ENCODE assay signal across 8 cellular contexts in genomic region chr15:41116872-41117242, GRCh38. TPM values are rescaled to one million over a fixed set of nuclear protein-coding genes. Genes with fewer than 3 reads are reported as not detected.
A peak's percentile ranks its signal among the peaks of the same experiment; 100 is the strongest.
DNase-seq lines count a peak whose midpoint lies in the region; FAIRE-seq and TF ChIP-seq lines count a peak whose summit lies in the region.

No MANE protein-coding gene starts in this region.

- peak overlapping the region; percentile 98 for H3K27ac Mint-ChIP-seq in activated CD4-positive, alpha-beta memory T cell treated with anti-CD3 and anti-CD28 coated beads for 36 hours
- H3K27ac Mint-ChIP-seq in glutamatergic neuron (ENCODE audit: unreplicated experiment): peak overlapping the region; percentile 89

- peaks cover 12% of the 10 kb centered on the region for H3K4me1 Mint-ChIP-seq in activated CD4-positive, alpha-beta memory T cell treated with anti-CD3 and anti-CD28 coated beads for 36 hours (ENCODE audit: low read depth)
- H3K4me1 Mint-ChIP-seq in glutamatergic neuron (ENCODE audit: low read depth, unreplicated experiment): peaks cover 3% of the 10 kb centered on the region

- in situ Hi-C loops in HAP-1 (cut with MboI; ENCODE audit: low sequenced_read_pairs) (no loop called here), KBM-7 (cut with MboI; ENCODE audit: low pct_unique_long_range_greater_than_20kb, low sequenced_read_pairs) (no loop called here)

- H3K4me1 ChIP-seq in HAP-1 (peaks cover 8% of the 10 kb centered on the region), small intestine (ENCODE audit: control insufficient read depth in 2 of 2, insufficient read depth in 1 of 2, low read depth in 1 of 2, low read length in 1 of 2) (peaks cover 0 to 2% of the 10 kb centered on the region in 2 donors)

- peak overlapping the region; percentile 82 to 100 for H3K27ac ChIP-seq in small intestine (ENCODE audit: low read depth in 1 of 2, low read length in 1 of 2)

- no peaks in the 10 kb centered on the region for H3K27me3 ChIP-seq in HAP-1 (ENCODE audit: low read depth)
- no peaks in the 10 kb centered on the region for H3K27me3 ChIP-seq in small intestine (ENCODE audit: control insufficient read depth in 2 of 2, insufficient read depth in 2 of 2, low read length in 2 of 2)

- FAIRE-seq in small intestine (lab: Jason Lieb, UNC): no peak

- no peaks in the 10 kb centered on the region for H3K9me3 Mint-ChIP-seq in activated CD4-positive, alpha-beta memory T cell treated with anti-CD3 and anti-CD28 coated beads for 36 hours
- peaks cover 5% of the 10 kb centered on the region for H3K9me3 Mint-ChIP-seq in glutamatergic neuron (ENCODE audit: unreplicated experiment)

- H3K4me3 Mint-ChIP-seq in activated CD4-positive, alpha-beta memory T cell treated with anti-CD3 and anti-CD28 coated beads for 36 hours: peak overlapping the region; percentile 91
- peak overlapping the region; percentile 91 for H3K4me3 Mint-ChIP-seq in glutamatergic neuron (ENCODE audit: unreplicated experiment)

- no peak for TF ChIP-seq CTCF in glutamatergic neuron (IDR thresholded peaks at IDR 0.05; ENCODE audit: partially characterized antibody, unreplicated experiment)

- H3K4me3 ChIP-seq in HAP-1: peak overlapping the region; percentile 95
- peak overlapping the region; percentile 31 to 83 for H3K4me3 ChIP-seq in small intestine (ENCODE audit: low read depth in 1 of 2, low read length in 2 of 2)

- CTCF ChIA-PET in activated CD4-positive, alpha-beta memory T cell treated with anti-CD3 and anti-CD28 coated beads for 36 hours (lab: Charles Lee): interaction anchor here (0.6 to 2.6 kb wide), 5 partner anchors 26 to 213 kb away, joined by 3 to 9 read pairs (median 3); no protein-coding TSS in a partner anchor

- H3K36me3 Mint-ChIP-seq in activated CD4-positive, alpha-beta memory T cell treated with anti-CD3 and anti-CD28 coated beads for 36 hours: peaks cover 13% of the 10 kb centered on the region
- no peaks in the 10 kb centered on the region for H3K36me3 Mint-ChIP-seq in glutamatergic neuron (ENCODE audit: unreplicated experiment)

- DNase-seq in HAP-1 (ENCODE audit: low spot score in 2 of 2) (no peak), glutamatergic neuron (no peak), small intestine (no peak), KBM-7 (no peak), DMS 273 (lab: John Stamatoyannopoulos, UW; ENCODE audit: unreplicated experiment) (no peak), cerebellar nuclear complex (lab: John Stamatoyannopoulos, UW) (no peak), COLO829 (ENCODE audit: low spot score) (no peak)
- no peak for DNase-seq in activated CD4-positive, alpha-beta memory T cell treated with anti-CD3 and anti-CD28 coated beads for 36 hours

- POLR2A ChIA-PET in activated CD4-positive, alpha-beta memory T cell treated with anti-CD3 and anti-CD28 coated beads for 36 hours (lab: Charles Lee): interaction anchor here (0.6 to 1.8 kb wide), 7 partner anchors 21 to 299 kb away, joined by 3 to 7 read pairs (median 3); partner anchors contain the start of genes CHAC1, CHP1, EXD1 and NUSAP1

- H3K9me3 ChIP-seq in HAP-1: no peaks in the 10 kb centered on the region
- no peaks in the 10 kb centered on the region for H3K9me3 ChIP-seq in small intestine (ENCODE audit: control insufficient read depth, low read depth)

- intact Hi-C loops in activated CD4-positive, alpha-beta memory T cell treated with anti-CD3 and anti-CD28 coated beads for 36 hours (cut with micrococcal nuclease): loop anchor here (1.0 to 5.0 kb wide), 5 partner anchors 165 to 855 kb away; partner anchors contain the start of genes CHAC1, DNAJC17, EHD4 and NUSAP1

- 48 to 55% (median 52%) methylated on average over 9 of the region's 9 CpGs for WGBS in small intestine, 3 donors

- H3K36me3 ChIP-seq in HAP-1 (replicated peaks): peaks cover 10% of the 10 kb centered on the region
- H3K36me3 ChIP-seq in small intestine (ENCODE audit: control insufficient read depth in 2 of 2, insufficient read depth in 2 of 2, low read length in 2 of 2): no peaks in the 10 kb centered on the region

- no peaks in the 10 kb centered on the region for H3K27me3 Mint-ChIP-seq in activated CD4-positive, alpha-beta memory T cell treated with anti-CD3 and anti-CD28 coated beads for 36 hours
- no peaks in the 10 kb centered on the region for H3K27me3 Mint-ChIP-seq in glutamatergic neuron (ENCODE audit: unreplicated experiment)

RNA-seq across cellular contexts. Expression of gene INO80, which starts 0.8 kb away (rescaled TPM):
- 10 to 100 TPM; 19.9 to 22.8 TPM for total RNA-seq in activated CD4-positive, alpha-beta memory T cell treated with anti-CD3 and anti-CD28 coated beads for 36 hours
- total RNA-seq in glutamatergic neuron (ENCODE audit: unreplicated experiment): 20.4 TPM
- polyA plus RNA-seq in small intestine: 10 to 100 TPM in 1 of 3 donors, 1 to 10 TPM in 2; 6.9 to 13.8 (median 9.2) TPM
